In the genomic region with DNA sequence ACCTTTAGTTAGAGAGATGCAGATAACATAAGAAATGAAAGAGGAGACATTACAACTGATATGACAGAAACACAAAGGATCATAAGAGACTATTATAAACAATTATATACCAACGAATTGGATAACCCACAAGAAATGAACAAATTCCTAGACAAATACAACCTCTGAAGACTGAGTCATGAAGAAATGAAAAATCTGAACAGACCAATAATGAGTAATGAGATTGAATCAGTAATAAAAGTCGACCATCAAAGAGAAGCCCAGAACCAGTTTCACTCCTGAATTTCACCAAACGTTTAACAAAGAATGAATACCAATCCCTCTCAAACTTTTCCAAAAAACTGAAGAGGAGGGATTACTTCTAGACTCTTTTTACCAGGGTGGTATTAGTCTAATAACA, we compare ENCODE assay signal across 36 cellular contexts. TPM values are rescaled to one million over a fixed set of nuclear protein-coding genes. Genes with fewer than 3 reads are reported as not detected.
"Had no signal": no experiment of that assay in that cellular context is flagged by ENCODE, and none has a peak within 500 bp of the region (broad histone marks: within the 10 kb centered on the region; RNA-seq: fewer than 3 reads in every experiment).

No MANE protein-coding gene starts in this region.

- H3K4me2 ChIP-seq: KMS-11 had no signal

- H3K9ac ChIP-seq: KMS-11 had no signal

- H3K27me3 ChIP-seq: MG63 had no signal

- H3K27ac ChIP-seq: KMS-11 had no signal

- H3K9me3 ChIP-seq: MG63 had no signal

- H3K4me3 ChIP-seq: MG63 had no signal

- H3K36me3 ChIP-seq: MG63 had no signal

- DNase-seq: Karpas-422, Kasumi-1, MG63, MM.1S, MV-4-11, NCI-H1048, NCI-H1092, NCI-H1092 treated with DMSO at 0.1 percent for 48 hours, NCI-H1105, NCI-H1105 treated with DMSO at 0.1 percent for 48 hours, NCI-H1417, NCI-H1417 treated with DMSO at 0.1 percent for 48 hours, NCI-H1436, NCI-H1436 treated with DMSO at 0.1 percent for 48 hours, NCI-H146, NCI-H1694, NCI-H1694 treated with DMSO at 0.1 percent for 48 hours, NCI-H187, NCI-H187 treated with DMSO at 0.1 percent for 48 hours, NCI-H1930, NCI-H2029, NCI-H2029 treated with DMSO at 0.1 percent for 48 hours, NCI-H2081, NCI-H2081 treated with DMSO at 0.1 percent for 48 hours, NCI-H2107, NCI-H2171, NCI-H2171 treated with DMSO at 0.1 percent for 48 hours, NCI-H2227 treated with DMSO at 0.1 percent for 48 hours, NCI-H226, NCI-H345, NCI-H446, NCI-H446 treated with DMSO at 0.1 percent for 48 hours, NCI-H510A had no signal

RNA-seq across cellular contexts. Expression of a gene that starts 50.5 kb away (rescaled TPM):
- total RNA-seq: LHCN-M2, MCF 10A had no signal
